ENCODE assay signal across 24 cellular contexts in genomic region chr1:240635466-240636256, GRCh38. TPM values are rescaled to one million over a fixed set of nuclear protein-coding genes. Genes with fewer than 3 reads are reported as not detected.
"Had no signal": no experiment of that assay in that cellular context is flagged by ENCODE, and none has a peak within 500 bp of the region (broad histone marks: within the 10 kb centered on the region; RNA-seq: fewer than 3 reads in every experiment).

No MANE protein-coding gene starts in this region.

- H3K27ac Mint-ChIP-seq: dendritic cell treated with granulocyte-macrophage colony-stimulating factor and Interleukin-4, amounts not matched to agents 40 ng/mL and 50 ng/mL, for 4 days; memory B cell; mesothelial cell of epicardium; natural killer cell treated with Interleukin-12 subunit alpha and Interleukin-12 subunit beta and Interleukin-15 and Interleukin-18, amount 100 ng/mL, for 72 hours; neural progenitor cell; stimulated activated effector memory CD8-positive, alpha-beta T cell treated with anti-CD3 and anti-CD28 coated beads, Interleukin-12 subunit alpha, Interleukin-12 subunit beta, amount 100 ng/mL, for 72 hours; type B pancreatic cell had no signal

- H3K4me3 ChIP-seq: gastroesophageal sphincter, hepatocyte, left ventricle myocardium inferior, lower lobe of right lung, neural progenitor cell, ovary, right atrium auricular region, sigmoid colon, suprapubic skin, thyroid gland had no signal

- H3K4me1 ChIP-seq: gastroesophageal sphincter, left ventricle myocardium inferior, lower lobe of right lung, neural progenitor cell, right atrium auricular region, sigmoid colon, suprapubic skin, thyroid gland had no signal

- DNase-seq: erythroblast; kidney; left cardiac atrium; left ventricle myocardium inferior; lower lobe of right lung; nucleus accumbens; ovary; sigmoid colon; small intestine; stimulated activated CD4-positive, alpha-beta T cell treated with anti-CD3 and anti-CD28 coated beads, Interleukin-12 subunit alpha, Interleukin-12 subunit beta, amount 100 ng/mL, for 4 hours; stimulated activated CD8-positive, alpha-beta memory T cell treated with anti-CD3 and anti-CD28 coated beads, Interleukin-4, amount 100 ng/mL, for 48 hours; stimulated activated naive CD8-positive, alpha-beta T cell treated with anti-CD3 and anti-CD28 coated beads, Interleukin-15, Interleukin-2, amounts not matched to agents 100 U/mL and 50 U/mL, for 24 hours; thyroid gland had no signal

- H3K79me2 ChIP-seq: hepatocyte had no signal

- H3K4me3 Mint-ChIP-seq: dendritic cell treated with granulocyte-macrophage colony-stimulating factor and Interleukin-4, amounts not matched to agents 40 ng/mL and 50 ng/mL, for 4 days; memory B cell; mesothelial cell of epicardium; natural killer cell treated with Interleukin-12 subunit alpha and Interleukin-12 subunit beta and Interleukin-15 and Interleukin-18, amount 100 ng/mL, for 72 hours; neural progenitor cell; stimulated activated effector memory CD8-positive, alpha-beta T cell treated with anti-CD3 and anti-CD28 coated beads, Interleukin-12 subunit alpha, Interleukin-12 subunit beta, amount 100 ng/mL, for 72 hours; type B pancreatic cell had no signal

- H3K36me3 Mint-ChIP-seq: memory B cell; mesothelial cell of epicardium; natural killer cell treated with Interleukin-12 subunit alpha and Interleukin-12 subunit beta and Interleukin-15 and Interleukin-18, amount 100 ng/mL, for 72 hours; neural progenitor cell; stimulated activated effector memory CD8-positive, alpha-beta T cell treated with anti-CD3 and anti-CD28 coated beads, Interleukin-12 subunit alpha, Interleukin-12 subunit beta, amount 100 ng/mL, for 72 hours; type B pancreatic cell had no signal

- H3K4me1 Mint-ChIP-seq: memory B cell; neural progenitor cell; stimulated activated effector memory CD8-positive, alpha-beta T cell treated with anti-CD3 and anti-CD28 coated beads, Interleukin-12 subunit alpha, Interleukin-12 subunit beta, amount 100 ng/mL, for 72 hours had no signal

- ATAC-seq: gastroesophageal sphincter; left cardiac atrium; lower lobe of right lung; natural killer cell treated with Interleukin-12 subunit alpha and Interleukin-12 subunit beta and Interleukin-15 and Interleukin-18, amount 100 ng/mL, for 72 hours; stimulated activated effector memory CD8-positive, alpha-beta T cell treated with anti-CD3 and anti-CD28 coated beads, Interleukin-12 subunit alpha, Interleukin-12 subunit beta, amount 100 ng/mL, for 72 hours; stimulated activated naive CD8-positive, alpha-beta T cell treated with anti-CD3 and anti-CD28 coated beads, Interleukin-15, Interleukin-2, amounts not matched to agents 100 U/mL and 50 U/mL, for 24 hours had no signal

- H3K4me2 ChIP-seq: hepatocyte, neural progenitor cell had no signal

- H3K36me3 ChIP-seq: gastroesophageal sphincter, left ventricle myocardium inferior, lower lobe of right lung, neural progenitor cell, ovary, right atrium auricular region, sigmoid colon, suprapubic skin, thyroid gland had no signal

- H3K27me3 ChIP-seq: gastroesophageal sphincter, hepatocyte, neural progenitor cell, ovary, right atrium auricular region, sigmoid colon, suprapubic skin, thyroid gland had no signal

- H3K27me3 Mint-ChIP-seq: dendritic cell treated with granulocyte-macrophage colony-stimulating factor and Interleukin-4, amounts not matched to agents 40 ng/mL and 50 ng/mL, for 4 days had no signal

- H3K9me3 ChIP-seq: gastroesophageal sphincter, left ventricle myocardium inferior, lower lobe of right lung, ovary, right atrium auricular region, sigmoid colon, suprapubic skin, thyroid gland had no signal

- H3K9me3 Mint-ChIP-seq: dendritic cell treated with granulocyte-macrophage colony-stimulating factor and Interleukin-4, amounts not matched to agents 40 ng/mL and 50 ng/mL, for 4 days; mesothelial cell of epicardium; natural killer cell treated with Interleukin-12 subunit alpha and Interleukin-12 subunit beta and Interleukin-15 and Interleukin-18, amount 100 ng/mL, for 72 hours had no signal

- H2AFZ ChIP-seq: hepatocyte, neural progenitor cell had no signal

- H3K27ac ChIP-seq: gastroesophageal sphincter, hepatocyte, left ventricle myocardium inferior, lower lobe of right lung, neural progenitor cell, ovary, right atrium auricular region, sigmoid colon, suprapubic skin, thyroid gland had no signal

RNA-seq across cellular contexts. Expression of gene GREM2, which starts 23.7 kb away (rescaled TPM):
- total RNA-seq: left cardiac atrium, left ventricle myocardium inferior, right atrium auricular region had no signal
